In the genomic region with DNA sequence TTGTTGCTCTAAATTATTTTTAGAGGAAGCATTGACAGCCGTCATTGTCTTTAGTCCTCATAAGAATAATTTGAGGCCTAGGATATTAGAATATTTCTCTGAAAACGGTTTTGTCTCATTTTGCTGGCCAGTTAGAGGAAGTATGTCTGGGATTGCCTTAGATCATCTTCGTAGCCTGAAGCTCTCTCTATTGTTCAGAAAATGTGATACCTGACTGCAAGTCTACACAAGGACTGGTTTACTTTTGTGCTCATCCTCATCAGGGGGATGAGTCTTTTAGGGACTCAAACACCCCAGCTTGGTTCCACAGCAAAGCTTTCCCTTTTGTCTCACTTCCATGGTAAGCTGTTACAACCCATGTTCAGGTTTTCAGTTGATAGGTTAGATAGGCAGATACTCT, we compare ENCODE assay signal across 1 cellular context.
TF ChIP-seq lines count a peak whose summit lies in the region.

No MANE protein-coding gene starts in this region.

TF ChIP-seq in WTC11, 78 proteins besides CTCF, POLR2A, EP300 and RAD21 (continued from another document):
- TF ChIP-seq, protein P1, sequence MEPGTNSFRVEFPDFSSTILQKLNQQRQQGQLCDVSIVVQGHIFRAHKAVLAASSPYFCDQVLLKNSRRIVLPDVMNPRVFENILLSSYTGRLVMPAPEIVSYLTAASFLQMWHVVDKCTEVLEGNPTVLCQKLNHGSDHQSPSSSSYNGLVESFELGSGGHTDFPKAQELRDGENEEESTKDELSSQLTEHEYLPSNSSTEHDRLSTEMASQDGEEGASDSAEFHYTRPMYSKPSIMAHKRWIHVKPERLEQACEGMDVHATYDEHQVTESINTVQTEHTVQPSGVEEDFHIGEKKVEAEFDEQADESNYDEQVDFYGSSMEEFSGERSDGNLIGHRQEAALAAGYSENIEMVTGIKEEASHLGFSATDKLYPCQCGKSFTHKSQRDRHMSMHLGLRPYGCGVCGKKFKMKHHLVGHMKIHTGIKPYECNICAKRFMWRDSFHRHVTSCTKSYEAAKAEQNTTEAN (CRISPR knock-in tag; IDR thresholded peaks at IDR 0.05) = no peak
- no peak for TF ChIP-seq CREM (CRISPR knock-in tag; IDR thresholded peaks at IDR 0.05)
- no peak for TF ChIP-seq TP53 (CRISPR knock-in tag; IDR thresholded peaks at IDR 0.05)
- TF ChIP-seq, protein P2, sequence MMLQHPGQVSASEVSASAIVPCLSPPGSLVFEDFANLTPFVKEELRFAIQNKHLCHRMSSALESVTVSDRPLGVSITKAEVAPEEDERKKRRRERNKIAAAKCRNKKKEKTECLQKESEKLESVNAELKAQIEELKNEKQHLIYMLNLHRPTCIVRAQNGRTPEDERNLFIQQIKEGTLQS (CRISPR knock-in tag; conservative IDR thresholded peaks at IDR 0.05) = no peak
- TF ChIP-seq, protein P3, sequence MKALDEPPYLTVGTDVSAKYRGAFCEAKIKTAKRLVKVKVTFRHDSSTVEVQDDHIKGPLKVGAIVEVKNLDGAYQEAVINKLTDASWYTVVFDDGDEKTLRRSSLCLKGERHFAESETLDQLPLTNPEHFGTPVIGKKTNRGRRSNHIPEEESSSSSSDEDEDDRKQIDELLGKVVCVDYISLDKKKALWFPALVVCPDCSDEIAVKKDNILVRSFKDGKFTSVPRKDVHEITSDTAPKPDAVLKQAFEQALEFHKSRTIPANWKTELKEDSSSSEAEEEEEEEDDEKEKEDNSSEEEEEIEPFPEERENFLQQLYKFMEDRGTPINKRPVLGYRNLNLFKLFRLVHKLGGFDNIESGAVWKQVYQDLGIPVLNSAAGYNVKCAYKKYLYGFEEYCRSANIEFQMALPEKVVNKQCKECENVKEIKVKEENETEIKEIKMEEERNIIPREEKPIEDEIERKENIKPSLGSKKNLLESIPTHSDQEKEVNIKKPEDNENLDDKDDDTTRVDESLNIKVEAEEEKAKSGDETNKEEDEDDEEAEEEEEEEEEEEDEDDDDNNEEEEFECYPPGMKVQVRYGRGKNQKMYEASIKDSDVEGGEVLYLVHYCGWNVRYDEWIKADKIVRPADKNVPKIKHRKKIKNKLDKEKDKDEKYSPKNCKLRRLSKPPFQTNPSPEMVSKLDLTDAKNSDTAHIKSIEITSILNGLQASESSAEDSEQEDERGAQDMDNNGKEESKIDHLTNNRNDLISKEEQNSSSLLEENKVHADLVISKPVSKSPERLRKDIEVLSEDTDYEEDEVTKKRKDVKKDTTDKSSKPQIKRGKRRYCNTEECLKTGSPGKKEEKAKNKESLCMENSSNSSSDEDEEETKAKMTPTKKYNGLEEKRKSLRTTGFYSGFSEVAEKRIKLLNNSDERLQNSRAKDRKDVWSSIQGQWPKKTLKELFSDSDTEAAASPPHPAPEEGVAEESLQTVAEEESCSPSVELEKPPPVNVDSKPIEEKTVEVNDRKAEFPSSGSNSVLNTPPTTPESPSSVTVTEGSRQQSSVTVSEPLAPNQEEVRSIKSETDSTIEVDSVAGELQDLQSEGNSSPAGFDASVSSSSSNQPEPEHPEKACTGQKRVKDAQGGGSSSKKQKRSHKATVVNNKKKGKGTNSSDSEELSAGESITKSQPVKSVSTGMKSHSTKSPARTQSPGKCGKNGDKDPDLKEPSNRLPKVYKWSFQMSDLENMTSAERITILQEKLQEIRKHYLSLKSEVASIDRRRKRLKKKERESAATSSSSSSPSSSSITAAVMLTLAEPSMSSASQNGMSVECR (CRISPR knock-in tag; IDR thresholded peaks at IDR 0.05; ENCODE audit: borderline replicate concordance) = no peak
- no peak for TF ChIP-seq JAZF1 (CRISPR knock-in tag; IDR thresholded peaks at IDR 0.05)
- TF ChIP-seq NR2C2 (CRISPR knock-in tag; IDR thresholded peaks at IDR 0.05) = no peak
- TF ChIP-seq, protein P4, sequence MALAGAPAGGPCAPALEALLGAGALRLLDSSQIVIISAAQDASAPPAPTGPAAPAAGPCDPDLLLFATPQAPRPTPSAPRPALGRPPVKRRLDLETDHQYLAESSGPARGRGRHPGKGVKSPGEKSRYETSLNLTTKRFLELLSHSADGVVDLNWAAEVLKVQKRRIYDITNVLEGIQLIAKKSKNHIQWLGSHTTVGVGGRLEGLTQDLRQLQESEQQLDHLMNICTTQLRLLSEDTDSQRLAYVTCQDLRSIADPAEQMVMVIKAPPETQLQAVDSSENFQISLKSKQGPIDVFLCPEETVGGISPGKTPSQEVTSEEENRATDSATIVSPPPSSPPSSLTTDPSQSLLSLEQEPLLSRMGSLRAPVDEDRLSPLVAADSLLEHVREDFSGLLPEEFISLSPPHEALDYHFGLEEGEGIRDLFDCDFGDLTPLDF (CRISPR knock-in tag; IDR thresholded peaks at IDR 0.05) = no peak
- TF ChIP-seq, protein P5, sequence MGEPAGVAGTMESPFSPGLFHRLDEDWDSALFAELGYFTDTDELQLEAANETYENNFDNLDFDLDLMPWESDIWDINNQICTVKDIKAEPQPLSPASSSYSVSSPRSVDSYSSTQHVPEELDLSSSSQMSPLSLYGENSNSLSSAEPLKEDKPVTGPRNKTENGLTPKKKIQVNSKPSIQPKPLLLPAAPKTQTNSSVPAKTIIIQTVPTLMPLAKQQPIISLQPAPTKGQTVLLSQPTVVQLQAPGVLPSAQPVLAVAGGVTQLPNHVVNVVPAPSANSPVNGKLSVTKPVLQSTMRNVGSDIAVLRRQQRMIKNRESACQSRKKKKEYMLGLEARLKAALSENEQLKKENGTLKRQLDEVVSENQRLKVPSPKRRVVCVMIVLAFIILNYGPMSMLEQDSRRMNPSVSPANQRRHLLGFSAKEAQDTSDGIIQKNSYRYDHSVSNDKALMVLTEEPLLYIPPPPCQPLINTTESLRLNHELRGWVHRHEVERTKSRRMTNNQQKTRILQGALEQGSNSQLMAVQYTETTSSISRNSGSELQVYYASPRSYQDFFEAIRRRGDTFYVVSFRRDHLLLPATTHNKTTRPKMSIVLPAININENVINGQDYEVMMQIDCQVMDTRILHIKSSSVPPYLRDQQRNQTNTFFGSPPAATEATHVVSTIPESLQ (CRISPR knock-in tag; IDR thresholded peaks at IDR 0.05) = no peak
